In the genomic region with DNA sequence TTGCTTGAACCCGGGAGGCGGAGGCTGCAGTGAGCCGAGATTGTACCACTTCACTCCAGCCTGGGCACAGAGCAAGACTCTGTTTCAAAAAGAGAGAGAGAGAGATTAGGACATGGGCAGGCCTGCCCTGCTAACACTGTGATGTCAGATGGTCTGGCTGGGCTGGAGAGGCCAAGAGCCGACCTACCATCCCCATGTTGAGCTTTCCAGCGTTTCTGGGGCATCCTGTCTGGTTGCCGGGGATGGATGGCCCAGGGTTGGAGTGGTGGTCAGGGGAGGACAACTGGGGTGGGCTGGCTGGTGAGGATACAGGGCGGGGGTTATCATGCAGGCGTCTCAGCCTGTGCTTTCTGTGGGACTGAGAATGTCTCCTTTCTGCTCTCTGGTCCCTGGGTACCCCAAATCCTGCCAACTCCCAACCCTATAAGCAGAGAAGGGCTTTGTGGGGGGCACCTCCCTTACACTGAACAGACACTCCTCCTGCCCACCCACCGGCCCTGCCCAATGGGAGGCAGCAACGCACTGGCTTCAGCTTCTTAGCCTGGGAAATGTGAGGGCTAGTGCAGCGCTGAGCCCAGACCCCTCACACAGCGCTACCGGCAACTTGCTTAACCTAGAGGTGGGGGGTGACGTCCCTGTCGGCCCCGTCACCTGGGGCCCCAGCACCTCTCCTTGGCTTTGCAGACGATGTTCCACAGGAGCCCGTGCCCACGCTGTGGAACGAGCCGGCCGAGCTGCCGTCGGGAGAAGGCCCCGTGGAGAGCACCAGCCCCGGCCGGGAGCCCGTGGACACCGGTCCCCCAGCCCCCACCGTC, we compare ENCODE assay signal across 1 cellular context.
A peak's percentile ranks its signal among the peaks of the same experiment; 100 is the strongest.
TF ChIP-seq lines count a peak whose summit lies in the region.

No MANE protein-coding gene starts in this region.

TF ChIP-seq in HepG2, 621 proteins besides CTCF, POLR2A, EP300 and RAD21 (continued from another document and continues in another):
- no peak for TF ChIP-seq MZF1 (CRISPR knock-in tag; IDR thresholded peaks at IDR 0.05; ENCODE audit: borderline replicate concordance)
- no peak for TF ChIP-seq TGIF2 (CRISPR knock-in tag; IDR thresholded peaks at IDR 0.05)
- TF ChIP-seq, protein P1, sequence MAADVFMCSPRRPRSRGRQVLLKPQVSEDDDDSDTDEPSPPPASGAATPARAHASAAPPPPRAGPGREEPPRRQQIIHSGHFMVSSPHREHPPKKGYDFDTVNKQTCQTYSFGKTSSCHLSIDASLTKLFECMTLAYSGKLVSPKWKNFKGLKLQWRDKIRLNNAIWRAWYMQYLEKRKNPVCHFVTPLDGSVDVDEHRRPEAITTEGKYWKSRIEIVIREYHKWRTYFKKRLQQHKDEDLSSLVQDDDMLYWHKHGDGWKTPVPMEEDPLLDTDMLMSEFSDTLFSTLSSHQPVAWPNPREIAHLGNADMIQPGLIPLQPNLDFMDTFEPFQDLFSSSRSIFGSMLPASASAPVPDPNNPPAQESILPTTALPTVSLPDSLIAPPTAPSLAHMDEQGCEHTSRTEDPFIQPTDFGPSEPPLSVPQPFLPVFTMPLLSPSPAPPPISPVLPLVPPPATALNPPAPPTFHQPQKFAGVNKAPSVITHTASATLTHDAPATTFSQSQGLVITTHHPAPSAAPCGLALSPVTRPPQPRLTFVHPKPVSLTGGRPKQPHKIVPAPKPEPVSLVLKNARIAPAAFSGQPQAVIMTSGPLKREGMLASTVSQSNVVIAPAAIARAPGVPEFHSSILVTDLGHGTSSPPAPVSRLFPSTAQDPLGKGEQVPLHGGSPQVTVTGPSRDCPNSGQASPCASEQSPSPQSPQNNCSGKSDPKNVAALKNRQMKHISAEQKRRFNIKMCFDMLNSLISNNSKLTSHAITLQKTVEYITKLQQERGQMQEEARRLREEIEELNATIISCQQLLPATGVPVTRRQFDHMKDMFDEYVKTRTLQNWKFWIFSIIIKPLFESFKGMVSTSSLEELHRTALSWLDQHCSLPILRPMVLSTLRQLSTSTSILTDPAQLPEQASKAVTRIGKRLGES (CRISPR knock-in tag; IDR thresholded peaks at IDR 0.05; ENCODE audit: borderline replicate concordance): no peak
- TF ChIP-seq ZBTB3 (CRISPR knock-in tag; IDR thresholded peaks at IDR 0.05; ENCODE audit: borderline replicate concordance, low read depth): no peak
- peak; percentile 25; the same call in 1 of the 2 replicates for TF ChIP-seq GABPB1 (CRISPR knock-in tag; IDR thresholded peaks at IDR 0.05)
- TF ChIP-seq ZNF598 (CRISPR knock-in tag; IDR thresholded peaks at IDR 0.05; ENCODE audit: borderline replicate concordance): no peak
- no peak for TF ChIP-seq SP5 (CRISPR knock-in tag; IDR thresholded peaks at IDR 0.05; ENCODE audit: borderline replicate concordance, low read depth)
- peak; percentile 13 for TF ChIP-seq U2AF1 (optimal IDR thresholded peaks at IDR 0.05; ENCODE audit: low read depth, low read length)
- 0 out of 2 replicates have a peak, but pooled peaks have one; percentile 19 for TF ChIP-seq KDM3A (CRISPR knock-in tag; IDR thresholded peaks at IDR 0.05; ENCODE audit: low read depth)
- no peak for TF ChIP-seq FOXC1 (CRISPR knock-in tag; IDR thresholded peaks at IDR 0.05; ENCODE audit: borderline replicate concordance)
- TF ChIP-seq KAT8 (CRISPR knock-in tag; IDR thresholded peaks at IDR 0.05): no peak
- no peak for TF ChIP-seq ZNF468 (CRISPR knock-in tag; IDR thresholded peaks at IDR 0.05)
- no peak for TF ChIP-seq TBX2 (CRISPR knock-in tag; IDR thresholded peaks at IDR 0.05; ENCODE audit: borderline replicate concordance)
- TF ChIP-seq, protein P2, sequence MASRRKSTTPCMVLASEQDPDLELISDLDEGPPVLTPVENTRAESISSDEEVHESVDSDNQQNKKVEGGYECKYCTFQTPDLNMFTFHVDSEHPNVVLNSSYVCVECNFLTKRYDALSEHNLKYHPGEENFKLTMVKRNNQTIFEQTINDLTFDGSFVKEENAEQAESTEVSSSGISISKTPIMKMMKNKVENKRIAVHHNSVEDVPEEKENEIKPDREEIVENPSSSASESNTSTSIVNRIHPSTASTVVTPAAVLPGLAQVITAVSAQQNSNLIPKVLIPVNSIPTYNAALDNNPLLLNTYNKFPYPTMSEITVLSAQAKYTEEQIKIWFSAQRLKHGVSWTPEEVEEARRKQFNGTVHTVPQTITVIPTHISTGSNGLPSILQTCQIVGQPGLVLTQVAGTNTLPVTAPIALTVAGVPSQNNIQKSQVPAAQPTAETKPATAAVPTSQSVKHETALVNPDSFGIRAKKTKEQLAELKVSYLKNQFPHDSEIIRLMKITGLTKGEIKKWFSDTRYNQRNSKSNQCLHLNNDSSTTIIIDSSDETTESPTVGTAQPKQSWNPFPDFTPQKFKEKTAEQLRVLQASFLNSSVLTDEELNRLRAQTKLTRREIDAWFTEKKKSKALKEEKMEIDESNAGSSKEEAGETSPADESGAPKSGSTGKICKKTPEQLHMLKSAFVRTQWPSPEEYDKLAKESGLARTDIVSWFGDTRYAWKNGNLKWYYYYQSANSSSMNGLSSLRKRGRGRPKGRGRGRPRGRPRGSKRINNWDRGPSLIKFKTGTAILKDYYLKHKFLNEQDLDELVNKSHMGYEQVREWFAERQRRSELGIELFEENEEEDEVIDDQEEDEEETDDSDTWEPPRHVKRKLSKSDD (CRISPR knock-in tag; IDR thresholded peaks at IDR 0.05; ENCODE audit: low read depth): no peak
- TF ChIP-seq HNRNPH1 (optimal IDR thresholded peaks at IDR 0.05; ENCODE audit: low read depth, low read length): no peak
- no peak for TF ChIP-seq KLF12 (CRISPR knock-in tag; IDR thresholded peaks at IDR 0.05; ENCODE audit: borderline replicate concordance)
- TF ChIP-seq ZBTB7B (CRISPR knock-in tag; IDR thresholded peaks at IDR 0.05): no peak; the same call in 1 of the 2 replicates
- no peak for TF ChIP-seq MYC (CRISPR knock-in tag; IDR thresholded peaks at IDR 0.05; ENCODE audit: borderline replicate concordance)
- no peak for TF ChIP-seq ZIK1 (CRISPR knock-in tag; IDR thresholded peaks at IDR 0.05; ENCODE audit: borderline replicate concordance, low read depth)
- TF ChIP-seq, protein P3, sequence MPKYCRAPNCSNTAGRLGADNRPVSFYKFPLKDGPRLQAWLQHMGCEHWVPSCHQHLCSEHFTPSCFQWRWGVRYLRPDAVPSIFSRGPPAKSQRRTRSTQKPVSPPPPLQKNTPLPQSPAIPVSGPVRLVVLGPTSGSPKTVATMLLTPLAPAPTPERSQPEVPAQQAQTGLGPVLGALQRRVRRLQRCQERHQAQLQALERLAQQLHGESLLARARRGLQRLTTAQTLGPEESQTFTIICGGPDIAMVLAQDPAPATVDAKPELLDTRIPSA (CRISPR knock-in tag; IDR thresholded peaks at IDR 0.05; ENCODE audit: borderline replicate concordance): no peak
- TF ChIP-seq, protein P4, sequence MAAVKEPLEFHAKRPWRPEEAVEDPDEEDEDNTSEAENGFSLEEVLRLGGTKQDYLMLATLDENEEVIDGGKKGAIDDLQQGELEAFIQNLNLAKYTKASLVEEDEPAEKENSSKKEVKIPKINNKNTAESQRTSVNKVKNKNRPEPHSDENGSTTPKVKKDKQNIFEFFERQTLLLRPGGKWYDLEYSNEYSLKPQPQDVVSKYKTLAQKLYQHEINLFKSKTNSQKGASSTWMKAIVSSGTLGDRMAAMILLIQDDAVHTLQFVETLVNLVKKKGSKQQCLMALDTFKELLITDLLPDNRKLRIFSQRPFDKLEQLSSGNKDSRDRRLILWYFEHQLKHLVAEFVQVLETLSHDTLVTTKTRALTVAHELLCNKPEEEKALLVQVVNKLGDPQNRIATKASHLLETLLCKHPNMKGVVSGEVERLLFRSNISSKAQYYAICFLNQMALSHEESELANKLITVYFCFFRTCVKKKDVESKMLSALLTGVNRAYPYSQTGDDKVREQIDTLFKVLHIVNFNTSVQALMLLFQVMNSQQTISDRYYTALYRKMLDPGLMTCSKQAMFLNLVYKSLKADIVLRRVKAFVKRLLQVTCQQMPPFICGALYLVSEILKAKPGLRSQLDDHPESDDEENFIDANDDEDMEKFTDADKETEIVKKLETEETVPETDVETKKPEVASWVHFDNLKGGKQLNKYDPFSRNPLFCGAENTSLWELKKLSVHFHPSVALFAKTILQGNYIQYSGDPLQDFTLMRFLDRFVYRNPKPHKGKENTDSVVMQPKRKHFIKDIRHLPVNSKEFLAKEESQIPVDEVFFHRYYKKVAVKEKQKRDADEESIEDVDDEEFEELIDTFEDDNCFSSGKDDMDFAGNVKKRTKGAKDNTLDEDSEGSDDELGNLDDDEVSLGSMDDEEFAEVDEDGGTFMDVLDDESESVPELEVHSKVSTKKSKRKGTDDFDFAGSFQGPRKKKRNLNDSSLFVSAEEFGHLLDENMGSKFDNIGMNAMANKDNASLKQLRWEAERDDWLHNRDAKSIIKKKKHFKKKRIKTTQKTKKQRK (IDR thresholded peaks at IDR 0.05; ENCODE audit: low read length): no peak
- peak; percentile 55; the same call in 1 of the 2 replicates for TF ChIP-seq TAF1 (CRISPR knock-in tag; IDR thresholded peaks at IDR 0.05)
- no peak for TF ChIP-seq SNAI1 (CRISPR knock-in tag; IDR thresholded peaks at IDR 0.05; ENCODE audit: borderline replicate concordance)
- no peak for TF ChIP-seq RCOR2 (CRISPR knock-in tag; IDR thresholded peaks at IDR 0.05)
- TF ChIP-seq, protein P5, sequence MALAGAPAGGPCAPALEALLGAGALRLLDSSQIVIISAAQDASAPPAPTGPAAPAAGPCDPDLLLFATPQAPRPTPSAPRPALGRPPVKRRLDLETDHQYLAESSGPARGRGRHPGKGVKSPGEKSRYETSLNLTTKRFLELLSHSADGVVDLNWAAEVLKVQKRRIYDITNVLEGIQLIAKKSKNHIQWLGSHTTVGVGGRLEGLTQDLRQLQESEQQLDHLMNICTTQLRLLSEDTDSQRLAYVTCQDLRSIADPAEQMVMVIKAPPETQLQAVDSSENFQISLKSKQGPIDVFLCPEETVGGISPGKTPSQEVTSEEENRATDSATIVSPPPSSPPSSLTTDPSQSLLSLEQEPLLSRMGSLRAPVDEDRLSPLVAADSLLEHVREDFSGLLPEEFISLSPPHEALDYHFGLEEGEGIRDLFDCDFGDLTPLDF (CRISPR knock-in tag; IDR thresholded peaks at IDR 0.05): no peak
- TF ChIP-seq HOXA5 (CRISPR knock-in tag; IDR thresholded peaks at IDR 0.05): no peak
- TF ChIP-seq SP2 (CRISPR knock-in tag; IDR thresholded peaks at IDR 0.05): no peak
- TF ChIP-seq KAT7 (CRISPR knock-in tag; IDR thresholded peaks at IDR 0.05; ENCODE audit: borderline replicate concordance): peak; percentile 26
- TF ChIP-seq, protein P6, sequence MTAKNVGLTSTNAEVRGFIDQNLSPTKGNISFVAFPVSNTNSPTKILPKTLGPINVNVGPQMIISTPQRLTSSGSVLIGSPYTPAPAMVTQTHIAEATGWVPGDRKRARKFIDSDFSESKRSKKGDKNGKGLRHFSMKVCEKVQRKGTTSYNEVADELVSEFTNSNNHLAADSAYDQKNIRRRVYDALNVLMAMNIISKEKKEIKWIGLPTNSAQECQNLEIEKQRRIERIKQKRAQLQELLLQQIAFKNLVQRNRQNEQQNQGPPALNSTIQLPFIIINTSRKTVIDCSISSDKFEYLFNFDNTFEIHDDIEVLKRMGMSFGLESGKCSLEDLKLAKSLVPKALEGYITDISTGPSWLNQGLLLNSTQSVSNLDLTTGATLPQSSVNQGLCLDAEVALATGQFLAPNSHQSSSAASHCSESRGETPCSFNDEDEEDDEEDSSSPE (CRISPR knock-in tag; IDR thresholded peaks at IDR 0.05): no peak
- no peak for TF ChIP-seq KLF16 (CRISPR knock-in tag; IDR thresholded peaks at IDR 0.05)
- TF ChIP-seq PCBP1 (IDR thresholded peaks at IDR 0.05; ENCODE audit: borderline replicate concordance, low read depth, low read length): no peak; the same call in 1 of the 2 replicates
- TF ChIP-seq, protein P7, sequence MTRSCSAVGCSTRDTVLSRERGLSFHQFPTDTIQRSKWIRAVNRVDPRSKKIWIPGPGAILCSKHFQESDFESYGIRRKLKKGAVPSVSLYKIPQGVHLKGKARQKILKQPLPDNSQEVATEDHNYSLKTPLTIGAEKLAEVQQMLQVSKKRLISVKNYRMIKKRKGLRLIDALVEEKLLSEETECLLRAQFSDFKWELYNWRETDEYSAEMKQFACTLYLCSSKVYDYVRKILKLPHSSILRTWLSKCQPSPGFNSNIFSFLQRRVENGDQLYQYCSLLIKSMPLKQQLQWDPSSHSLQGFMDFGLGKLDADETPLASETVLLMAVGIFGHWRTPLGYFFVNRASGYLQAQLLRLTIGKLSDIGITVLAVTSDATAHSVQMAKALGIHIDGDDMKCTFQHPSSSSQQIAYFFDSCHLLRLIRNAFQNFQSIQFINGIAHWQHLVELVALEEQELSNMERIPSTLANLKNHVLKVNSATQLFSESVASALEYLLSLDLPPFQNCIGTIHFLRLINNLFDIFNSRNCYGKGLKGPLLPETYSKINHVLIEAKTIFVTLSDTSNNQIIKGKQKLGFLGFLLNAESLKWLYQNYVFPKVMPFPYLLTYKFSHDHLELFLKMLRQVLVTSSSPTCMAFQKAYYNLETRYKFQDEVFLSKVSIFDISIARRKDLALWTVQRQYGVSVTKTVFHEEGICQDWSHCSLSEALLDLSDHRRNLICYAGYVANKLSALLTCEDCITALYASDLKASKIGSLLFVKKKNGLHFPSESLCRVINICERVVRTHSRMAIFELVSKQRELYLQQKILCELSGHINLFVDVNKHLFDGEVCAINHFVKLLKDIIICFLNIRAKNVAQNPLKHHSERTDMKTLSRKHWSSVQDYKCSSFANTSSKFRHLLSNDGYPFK (CRISPR knock-in tag; IDR thresholded peaks at IDR 0.05; ENCODE audit: borderline replicate concordance): no peak
- TF ChIP-seq NFIB (CRISPR knock-in tag; IDR thresholded peaks at IDR 0.05; ENCODE audit: borderline replicate concordance): peak; percentile 36; the same call in 1 of the 2 replicates
- TF ChIP-seq, protein P8, sequence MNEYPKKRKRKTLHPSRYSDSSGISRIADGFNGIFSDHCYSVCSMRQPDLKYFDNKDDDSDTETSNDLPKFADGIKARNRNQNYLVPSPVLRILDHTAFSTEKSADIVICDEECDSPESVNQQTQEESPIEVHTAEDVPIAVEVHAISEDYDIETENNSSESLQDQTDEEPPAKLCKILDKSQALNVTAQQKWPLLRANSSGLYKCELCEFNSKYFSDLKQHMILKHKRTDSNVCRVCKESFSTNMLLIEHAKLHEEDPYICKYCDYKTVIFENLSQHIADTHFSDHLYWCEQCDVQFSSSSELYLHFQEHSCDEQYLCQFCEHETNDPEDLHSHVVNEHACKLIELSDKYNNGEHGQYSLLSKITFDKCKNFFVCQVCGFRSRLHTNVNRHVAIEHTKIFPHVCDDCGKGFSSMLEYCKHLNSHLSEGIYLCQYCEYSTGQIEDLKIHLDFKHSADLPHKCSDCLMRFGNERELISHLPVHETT (CRISPR knock-in tag; conservative IDR thresholded peaks at IDR 0.05): no peak
- no peak for TF ChIP-seq MTA1 (CRISPR knock-in tag; IDR thresholded peaks at IDR 0.05; ENCODE audit: borderline replicate concordance)
- TF ChIP-seq HHEX (CRISPR knock-in tag; IDR thresholded peaks at IDR 0.05): no peak
- 0 out of 2 replicates have a peak, but pooled peaks have one; percentile 13 for TF ChIP-seq NFKBIZ (CRISPR knock-in tag; IDR thresholded peaks at IDR 0.05)
- TF ChIP-seq AKAP8 (CRISPR knock-in tag; IDR thresholded peaks at IDR 0.05): no peak
- TF ChIP-seq, protein P9, sequence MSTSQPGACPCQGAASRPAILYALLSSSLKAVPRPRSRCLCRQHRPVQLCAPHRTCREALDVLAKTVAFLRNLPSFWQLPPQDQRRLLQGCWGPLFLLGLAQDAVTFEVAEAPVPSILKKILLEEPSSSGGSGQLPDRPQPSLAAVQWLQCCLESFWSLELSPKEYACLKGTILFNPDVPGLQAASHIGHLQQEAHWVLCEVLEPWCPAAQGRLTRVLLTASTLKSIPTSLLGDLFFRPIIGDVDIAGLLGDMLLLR (CRISPR knock-in tag; IDR thresholded peaks at IDR 0.05): no peak
- no peak for TF ChIP-seq ZNF33B (CRISPR knock-in tag; IDR thresholded peaks at IDR 0.05)
- TF ChIP-seq ZNF282 (IDR thresholded peaks at IDR 0.05; ENCODE audit: partially characterized antibody): no peak
- 0 out of 2 replicates have a peak, but pooled peaks have one; percentile 14 for TF ChIP-seq IRF2 (CRISPR knock-in tag; IDR thresholded peaks at IDR 0.05)
- TF ChIP-seq ZNF430 (CRISPR knock-in tag; IDR thresholded peaks at IDR 0.05): 0 out of 2 replicates have a peak, but pooled peaks have one; percentile 33
- no peak for TF ChIP-seq ATAD3A (CRISPR knock-in tag; IDR thresholded peaks at IDR 0.05)
- TF ChIP-seq IKZF1 (IDR thresholded peaks at IDR 0.05): no peak
